Comparison of ENCODE assay signal across 9 cellular contexts in genomic region chr20:29079769-29080690, GRCh38.
DNase-seq lines count a peak whose midpoint lies in the region; ATAC-seq and TF ChIP-seq lines count a peak whose summit lies in the region.
"Had no signal": no experiment of that assay in that cellular context is flagged by ENCODE, and none has a peak within 500 bp of the region (broad histone marks: within the 10 kb centered on the region; RNA-seq: fewer than 3 reads in every experiment).

No MANE protein-coding gene starts in this region.

- peak overlapping the region; percentile 66 for H3K9ac ChIP-seq in adipocyte (ENCODE audit: low read length)

- H3K27ac ChIP-seq in 22Rv1: peak overlapping the region; percentile 78
- H3K27ac ChIP-seq: psoas muscle had no signal

- H3K27me3 ChIP-seq in adipocyte (replicated peaks; ENCODE audit: control insufficient read depth, insufficient read depth, low read length): no peaks in the 10 kb centered on the region

- in situ Hi-C loops in GM13976 (cut with MboI; ENCODE audit: low sequenced_read_pairs, unreplicated experiment): no loop called here

- peaks cover 3% of the 10 kb centered on the region for H3K9me3 ChIP-seq in adipocyte (ENCODE audit: control insufficient read depth, low read length)
- H3K9me3 ChIP-seq: psoas muscle had no signal

- peak overlapping the region; percentile 77 for H3K4me3 ChIP-seq in adipocyte (ENCODE audit: low read length)
- H3K4me3 ChIP-seq: psoas muscle had no signal

- TF ChIP-seq CTCF in 22Rv1 (IDR thresholded peaks at IDR 0.05) (peak; percentile 50), GM13976 (IDR thresholded peaks at IDR 0.05; ENCODE audit: borderline replicate concordance, control extremely low read depth, extremely low read depth, insufficient read depth, missing control alignments) (no peak)

- H3K4me1 ChIP-seq in adipocyte (ENCODE audit: control insufficient read depth, insufficient read depth, low read length): no peaks in the 10 kb centered on the region
- H3K4me1 ChIP-seq: psoas muscle had no signal

- DNase-seq in H4 (ENCODE audit: low spot score) (peak; percentile 87), adipocyte (ENCODE audit: low read depth) (no peak), medulla oblongata (ENCODE audit: extremely low spot score) (peak; percentile 28), NCI-H748 treated with DMSO at 0.1 percent for 48 hours (lab: John Stamatoyannopoulos, UW) (no peak), cerebellum (ENCODE audit: low spot score) (no peak), GM13976 (ENCODE audit: low spot score) (no peak)

- no peak for ATAC-seq in GM18519 (IDR thresholded peaks at IDR 0.05; ENCODE audit: low FRiP score, unreplicated experiment)

- no peaks in the 10 kb centered on the region for H3K36me3 ChIP-seq in adipocyte (ENCODE audit: control insufficient read depth, insufficient read depth, low read length, severe bottlenecking)

Comparison
In these comparisons a context has a peak if more than half of its experiments do, and no peak if none do; other contexts are left out.
1. DNase-seq: peak in H4 (single experiment) and medulla oblongata (single experiment); none in adipocyte (single experiment), NCI-H748 treated with DMSO at 0.1 percent for 48 hours (single experiment), cerebellum (single experiment) and GM13976 (single experiment).